ENCODE assay signal across 1 cellular context in the genomic region with DNA sequence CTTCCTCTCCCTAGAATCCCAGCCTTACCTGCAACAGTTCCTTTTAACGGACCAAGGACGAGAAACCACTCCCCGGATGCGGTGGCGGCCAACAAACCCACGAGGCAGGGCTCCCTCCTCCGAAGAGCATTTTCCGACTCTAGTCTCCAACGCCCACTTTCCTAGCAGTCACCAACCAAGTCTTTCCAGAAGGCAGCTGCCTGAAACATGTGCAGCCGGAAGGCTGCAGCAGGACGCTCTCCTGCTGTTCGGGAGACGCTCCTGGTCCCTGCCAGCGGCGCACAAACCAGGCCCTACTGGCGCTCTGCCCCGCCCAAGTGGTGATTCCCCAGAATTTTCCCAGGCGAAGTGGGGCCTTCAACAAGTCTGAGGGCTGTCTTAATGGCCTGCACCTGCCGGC.
TF ChIP-seq lines count a peak whose summit lies in the region.

No MANE protein-coding gene starts in this region.

TF ChIP-seq in IMR-90, 13 proteins besides CTCF, POLR2A, EP300 and RAD21:
- TF ChIP-seq MAZ (IDR thresholded peaks at IDR 0.05; ENCODE audit: borderline replicate concordance, low read depth, low read length) (no peak), RFX5 (IDR thresholded peaks at IDR 0.05; ENCODE audit: low read depth, low read length) (no peak), BHLHE40 (IDR thresholded peaks at IDR 0.05; ENCODE audit: low read depth, low read length) (no peak), CHD1 (IDR thresholded peaks at IDR 0.05; ENCODE audit: low read depth, low read length) (no peak), MAFK (IDR thresholded peaks at IDR 0.05; ENCODE audit: low read depth, low read length) (no peak), FOS (IDR thresholded peaks at IDR 0.05; ENCODE audit: low read depth, low read length) (no peak), CEBPB (IDR thresholded peaks at IDR 0.05; ENCODE audit: low read depth, low read length) (no peak), MXI1 (IDR thresholded peaks at IDR 0.05; ENCODE audit: borderline replicate concordance, low read depth, low read length) (no peak), NFE2L2 (IDR thresholded peaks at IDR 0.05; ENCODE audit: low read depth, low read length) (no peak), SMC3 (IDR thresholded peaks at IDR 0.05; ENCODE audit: low read depth, low read length) (no peak), RCOR1 (IDR thresholded peaks at IDR 0.05; ENCODE audit: insufficient replicate concordance, low read length) (no peak)
- TF ChIP-seq, protein P1, sequence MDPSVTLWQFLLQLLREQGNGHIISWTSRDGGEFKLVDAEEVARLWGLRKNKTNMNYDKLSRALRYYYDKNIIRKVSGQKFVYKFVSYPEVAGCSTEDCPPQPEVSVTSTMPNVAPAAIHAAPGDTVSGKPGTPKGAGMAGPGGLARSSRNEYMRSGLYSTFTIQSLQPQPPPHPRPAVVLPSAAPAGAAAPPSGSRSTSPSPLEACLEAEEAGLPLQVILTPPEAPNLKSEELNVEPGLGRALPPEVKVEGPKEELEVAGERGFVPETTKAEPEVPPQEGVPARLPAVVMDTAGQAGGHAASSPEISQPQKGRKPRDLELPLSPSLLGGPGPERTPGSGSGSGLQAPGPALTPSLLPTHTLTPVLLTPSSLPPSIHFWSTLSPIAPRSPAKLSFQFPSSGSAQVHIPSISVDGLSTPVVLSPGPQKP (IDR thresholded peaks at IDR 0.05; ENCODE audit: borderline replicate concordance, low read depth, low read length) = no peak
- TF ChIP-seq, protein P2, sequence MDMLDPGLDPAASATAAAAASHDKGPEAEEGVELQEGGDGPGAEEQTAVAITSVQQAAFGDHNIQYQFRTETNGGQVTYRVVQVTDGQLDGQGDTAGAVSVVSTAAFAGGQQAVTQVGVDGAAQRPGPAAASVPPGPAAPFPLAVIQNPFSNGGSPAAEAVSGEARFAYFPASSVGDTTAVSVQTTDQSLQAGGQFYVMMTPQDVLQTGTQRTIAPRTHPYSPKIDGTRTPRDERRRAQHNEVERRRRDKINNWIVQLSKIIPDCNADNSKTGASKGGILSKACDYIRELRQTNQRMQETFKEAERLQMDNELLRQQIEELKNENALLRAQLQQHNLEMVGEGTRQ (IDR thresholded peaks at IDR 0.05; ENCODE audit: low read depth, low read length) = no peak
